In genomic region chr4:83536649-83537352, GRCh38 we compare ENCODE assay signal across 8 cellular contexts. TPM values are rescaled to one million over a fixed set of nuclear protein-coding genes. Genes with fewer than 3 reads are reported as not detected.
DNase-seq lines count a peak whose midpoint lies in the region; ATAC-seq, FAIRE-seq and TF ChIP-seq lines count a peak whose summit lies in the region.

No MANE protein-coding gene starts in this region.

- intact Hi-C loops in CD4-positive, alpha-beta memory T cell (cut with micrococcal nuclease): loop anchor here (1.0 to 5.0 kb wide), 4 partner anchors 12 to 52 kb away; no protein-coding TSS in a partner anchor
- intact Hi-C loops in endothelial cell of umbilical vein (cut with micrococcal nuclease): loop anchor here (1.0 kb wide), 1 partner anchor 12 kb away; no protein-coding TSS in a partner anchor

- no peak for TF ChIP-seq POLR2A in endothelial cell of umbilical vein (IDR thresholded peaks at IDR 0.05; ENCODE audit: low read depth, low read length)

- H3K27me3 ChIP-seq in CD4-positive, alpha-beta memory T cell (ENCODE audit: insufficient read depth, low read length): no peaks in the 10 kb centered on the region
- H3K27me3 ChIP-seq in NT2/D1 (ENCODE audit: insufficient read depth, insufficient read length) (peaks cover 67% of the 10 kb centered on the region), endothelial cell of umbilical vein (ENCODE audit: control insufficient read depth in 2 of 2, insufficient read depth in 2 of 2, low read length in 2 of 2) (peaks cover 18 to 22% of the 10 kb centered on the region in 2 experiments), neural progenitor cell (peaks cover 79% of the 10 kb centered on the region)

- peaks cover under 1 to 4% of the 10 kb centered on the region in 2 donors for H3K27me3 Mint-ChIP-seq in CD4-positive, alpha-beta memory T cell
- H3K27me3 Mint-ChIP-seq in neural progenitor cell (ENCODE audit: insufficient read depth, low read depth): peaks cover 39% of the 10 kb centered on the region

- no peaks in the 10 kb centered on the region for H3F3A ChIP-seq in neural progenitor cell (ENCODE audit: low read depth)

- ATAC-seq in GM21576 (IDR thresholded peaks at IDR 0.05; ENCODE audit: unreplicated experiment) (no peak), GM21529 (IDR thresholded peaks at IDR 0.05; ENCODE audit: unreplicated experiment) (no peak), HG02885 (IDR thresholded peaks at IDR 0.05; ENCODE audit: poor library complexity, unreplicated experiment) (no peak)

- CTCF ChIA-PET in CD4-positive, alpha-beta memory T cell (lab: Charles Lee; ENCODE audit: partially characterized antibody): interaction anchor here (1.0 kb wide), 1 partner anchor 671 kb away, joined by 3 read pairs; no protein-coding TSS in a partner anchor
- CTCF ChIA-PET in endothelial cell of umbilical vein (lab: Charles Lee): interaction anchor here (1.0 to 1.7 kb wide), 4 partner anchors 28 to 103 kb away, joined by 3 to 8 read pairs (median 4); partner anchors contain the start of gene ABRAXAS1

- TSS peak; percentile 25 for BruUV-seq in endothelial cell of umbilical vein (replicated peaks; lab: Mats Ljungman, UMichigan)

- H3K9me3 ChIP-seq in CD4-positive, alpha-beta memory T cell (ENCODE audit: control insufficient read depth in 1 of 2, low read length in 2 of 2): no peaks in the 10 kb centered on the region
- H3K9me3 ChIP-seq in NT2/D1 (ENCODE audit: insufficient read depth, low read length) (no peaks in the 10 kb centered on the region), endothelial cell of umbilical vein (replicated peaks; ENCODE audit: control insufficient read depth, insufficient read depth, low read length) (no peaks in the 10 kb centered on the region), neural progenitor cell (ENCODE audit: low read depth) (no peaks in the 10 kb centered on the region)

- H3K9ac ChIP-seq in NT2/D1 (ENCODE audit: insufficient read length, low read depth): peak overlapping the region; percentile 79
- peak overlapping the region; percentile 34 for H3K9ac ChIP-seq in endothelial cell of umbilical vein (replicated peaks; ENCODE audit: extremely low read depth, insufficient read depth, low read length)
- H3K9ac ChIP-seq in neural progenitor cell: no peak overlapping the region

- dilution Hi-C loops in endothelial cell of umbilical vein (cut with MboI; ENCODE audit: extremely low pct_ligation_motif_present, low sequenced_read_pairs): no loop called here

- H3K36me3 Mint-ChIP-seq in CD4-positive, alpha-beta memory T cell: peaks cover 0 to 6% of the 10 kb centered on the region in 2 donors
- no peaks in the 10 kb centered on the region for H3K36me3 Mint-ChIP-seq in neural progenitor cell

- peak overlapping the region; percentile 75 for H3K4me3 ChIP-seq in CD4-positive, alpha-beta memory T cell (ENCODE audit: low read length in 2 of 2)
- H3K4me3 ChIP-seq in NT2/D1 (ENCODE audit: insufficient read length, low read depth) (peak overlapping the region; percentile 73), endothelial cell of umbilical vein (replicated peaks in 1 of 3; ENCODE audit: insufficient read depth in 1 of 3, low read depth in 1 of 3, low read length in 3 of 3) (peak overlapping the region; percentile 46 to 76 (median 54)), neural progenitor cell (peak overlapping the region; percentile 57)

- no peaks in the 10 kb centered on the region for H3K9me1 ChIP-seq in endothelial cell of umbilical vein (replicated peaks; ENCODE audit: control insufficient read depth, extremely low read depth, insufficient read depth, low read length)

- H3K4me2 ChIP-seq in endothelial cell of umbilical vein (ENCODE audit: insufficient read depth, low read length): peak overlapping the region; percentile 90
- H3K4me2 ChIP-seq in neural progenitor cell: peak overlapping the region; percentile 80

- peaks cover 21 to 38% (median 28%) of the 10 kb centered on the region in 4 donors for H3K4me1 Mint-ChIP-seq in CD4-positive, alpha-beta memory T cell
- H3K4me1 Mint-ChIP-seq in neural progenitor cell: peaks cover 11% of the 10 kb centered on the region

- TF ChIP-seq CTCF in endothelial cell of umbilical vein (IDR thresholded peaks at IDR 0.05; ENCODE audit: extremely low read depth in 1 of 2, insufficient read depth in 1 of 2, low read depth in 1 of 2, low read length in 2 of 2) (no peak), neural progenitor cell (IDR thresholded peaks at IDR 0.05) (no peak)

- H2AFZ ChIP-seq in endothelial cell of umbilical vein (ENCODE audit: low read depth, low read length) (peak overlapping the region; percentile 100), neural progenitor cell (replicated peaks) (peak overlapping the region; percentile 60)

- H3K79me2 ChIP-seq in endothelial cell of umbilical vein (ENCODE audit: control insufficient read depth, insufficient read depth, low read length) (no peaks in the 10 kb centered on the region), neural progenitor cell (ENCODE audit: low read depth) (no peaks in the 10 kb centered on the region)

- H3K9me3 Mint-ChIP-seq in CD4-positive, alpha-beta memory T cell: no peaks in the 10 kb centered on the region
- no peaks in the 10 kb centered on the region for H3K9me3 Mint-ChIP-seq in neural progenitor cell

- H3K27ac Mint-ChIP-seq in CD4-positive, alpha-beta memory T cell: peak overlapping the region; percentile 5 to 92 (median 79)
- H3K27ac Mint-ChIP-seq in neural progenitor cell: no peak overlapping the region

- H4K20me1 ChIP-seq in endothelial cell of umbilical vein (replicated peaks; ENCODE audit: control insufficient read depth, extremely low read depth, insufficient read depth, low read length) (no peaks in the 10 kb centered on the region), neural progenitor cell (ENCODE audit: low read depth) (peaks cover 4% of the 10 kb centered on the region)

- H3K4me1 ChIP-seq in CD4-positive, alpha-beta memory T cell (ENCODE audit: insufficient read depth, low read length): peaks cover 21% of the 10 kb centered on the region
- H3K4me1 ChIP-seq in NT2/D1 (ENCODE audit: insufficient read depth, insufficient read length) (no peaks in the 10 kb centered on the region), endothelial cell of umbilical vein (ENCODE audit: control insufficient read depth, extremely low read depth, insufficient read depth, low read length) (peaks cover 13% of the 10 kb centered on the region), neural progenitor cell (peaks cover 7% of the 10 kb centered on the region)

- peak overlapping the region; percentile 90 to 99 (median 94) for H3K4me3 Mint-ChIP-seq in CD4-positive, alpha-beta memory T cell
- H3K4me3 Mint-ChIP-seq in neural progenitor cell: peak overlapping the region; percentile 86

- no peaks in the 10 kb centered on the region for H3K36me3 ChIP-seq in CD4-positive, alpha-beta memory T cell (ENCODE audit: insufficient read depth, low read length)
- H3K36me3 ChIP-seq in NT2/D1 (ENCODE audit: insufficient read depth, insufficient read length, low read length): no peaks in the 10 kb centered on the region
- H3K36me3 ChIP-seq in endothelial cell of umbilical vein (ENCODE audit: control insufficient read depth in 2 of 2, extremely low read depth in 1 of 2, insufficient read depth in 2 of 2, low read length in 2 of 2): no peaks in the 10 kb centered on the region
- H3K36me3 ChIP-seq in neural progenitor cell: no peaks in the 10 kb centered on the region

- DNase-seq in CD4-positive, alpha-beta memory T cell: peak in 1 of 5 donors; percentile 1
- no peak for DNase-seq in NT2/D1 (ENCODE audit: low read depth, low spot score)
- DNase-seq in endothelial cell of umbilical vein (ENCODE audit: low read depth, low spot score): no peak
- peak; percentile 21 for DNase-seq in neural progenitor cell (ENCODE audit: low spot score)
- DNase-seq in NCI-H748 treated with DMSO at 0.1 percent for 48 hours (lab: John Stamatoyannopoulos, UW): no peak

- peak overlapping the region; percentile 29 for H3K27ac ChIP-seq in CD4-positive, alpha-beta memory T cell (ENCODE audit: low read depth, low read length)
- H3K27ac ChIP-seq in endothelial cell of umbilical vein (ENCODE audit: insufficient read depth, low read depth, low read length): no peak overlapping the region
- no peak overlapping the region for H3K27ac ChIP-seq in neural progenitor cell

- FAIRE-seq in endothelial cell of umbilical vein (lab: Jason Lieb, UNC): peak; percentile 42

- POLR2A ChIA-PET in CD4-positive, alpha-beta memory T cell (lab: Charles Lee; ENCODE audit: partially characterized antibody): interaction anchor here (1.0 to 3.2 kb wide), 4 partner anchors 11 to 82 kb away, joined by 3 to 34 read pairs (median 3); partner anchors contain the start of gene ABRAXAS1
- POLR2A ChIA-PET in endothelial cell of umbilical vein (lab: Charles Lee): interaction anchor here (0.6 kb wide), 1 partner anchor 38 kb away, joined by 3 read pairs; no protein-coding TSS in a partner anchor

TF ChIP-seq in endothelial cell of umbilical vein, 7 proteins besides CTCF, POLR2A, EP300 and RAD21 (continues in another document):
- TF ChIP-seq JUN (IDR thresholded peaks at IDR 0.05; ENCODE audit: borderline replicate concordance, insufficient read depth, insufficient read length, low read depth): no peak

RNA-seq across cellular contexts. Expression of gene GPAT3, which starts 0.9 kb away (rescaled TPM):
- total RNA-seq in CD4-positive, alpha-beta memory T cell: 1 to 10 TPM; 7.8 to 8.8 TPM
- 10 to 100 TPM; 11.7 to 13.4 TPM for polyA plus RNA-seq in CD4-positive, alpha-beta memory T cell
- total RNA-seq in endothelial cell of umbilical vein (2.1 and 3.1 TPM in 2 replicates), neural progenitor cell (ENCODE audit: low replicate concordance) (0.99 TPM in 1 of 2 replicates, not detected in the other)
- 0.21 and 0.36 TPM in 2 replicates for polyA plus RNA-seq in endothelial cell of umbilical vein
- polyA plus RNA-seq in endothelial cell of umbilical vein (2011; cell fraction: cytosol; rRNA removed): 0.35 and 0.52 TPM in 2 replicates
- 0.46 and 0.58 TPM in 2 replicates for polyA plus RNA-seq in endothelial cell of umbilical vein (2011; cell fraction: nucleus; rRNA removed)
- polyA plus RNA-seq in endothelial cell of umbilical vein (2012): 5.0 and 11.7 TPM in 2 replicates
- polyA minus RNA-seq in endothelial cell of umbilical vein: 0.75 and 4.4 TPM in 2 replicates
- polyA minus RNA-seq in endothelial cell of umbilical vein (2011; cell fraction: cytosol; rRNA and poly(A)+ RNA removed): 0.82 TPM
- polyA minus RNA-seq in endothelial cell of umbilical vein (2011; cell fraction: nucleus; rRNA and poly(A)+ RNA removed): 2.0 TPM in 1 of 2 replicates, not detected in the other

RNA-seq across cellular contexts. Expression of gene ABRAXAS1, which starts 51.9 kb away (rescaled TPM):
- 10 to 100 TPM; 35.9 to 36.7 TPM for total RNA-seq in CD4-positive, alpha-beta memory T cell
- polyA plus RNA-seq in CD4-positive, alpha-beta memory T cell: 10 to 100 TPM; 10.6 to 15.4 TPM
- total RNA-seq in endothelial cell of umbilical vein: 14.0 and 16.7 TPM in 2 replicates
- 4.4 and 5.5 TPM in 2 replicates for polyA plus RNA-seq in endothelial cell of umbilical vein
- 6.2 and 7.4 TPM in 2 replicates for polyA plus RNA-seq in endothelial cell of umbilical vein (2011; cell fraction: cytosol; rRNA removed)
- polyA plus RNA-seq in endothelial cell of umbilical vein (2011; cell fraction: nucleus; rRNA removed): 7.4 and 7.9 TPM in 2 replicates
- polyA plus RNA-seq in endothelial cell of umbilical vein (2012): 15.7 and 16.9 TPM in 2 replicates
- 7.2 and 7.4 TPM in 2 replicates for polyA minus RNA-seq in endothelial cell of umbilical vein
- polyA minus RNA-seq in endothelial cell of umbilical vein (2011; cell fraction: cytosol; rRNA and poly(A)+ RNA removed): 1.7 TPM
- 8.0 and 9.5 TPM in 2 replicates for polyA minus RNA-seq in endothelial cell of umbilical vein (2011; cell fraction: nucleus; rRNA and poly(A)+ RNA removed)
- 35.8 and 64.2 TPM in 2 replicates for total RNA-seq in neural progenitor cell (ENCODE audit: low replicate concordance)
